20 cellular contexts compared by ENCODE assay signal in genomic region chr1:55466921-55467320, GRCh38.
DNase-seq lines count a peak whose midpoint lies in the region; FAIRE-seq and TF ChIP-seq lines count a peak whose summit lies in the region.
"Had no signal": no experiment of that assay in that cellular context is flagged by ENCODE, and none has a peak within 500 bp of the region (broad histone marks: within the 10 kb centered on the region; RNA-seq: fewer than 3 reads in every experiment).

No MANE protein-coding gene starts in this region.

- H2AFZ ChIP-seq in GM23248: no peak overlapping the region

- H3K4me1 ChIP-seq in GM23248 (ENCODE audit: insufficient read depth): no peaks in the 10 kb centered on the region
- H3K4me1 ChIP-seq in adipocyte (ENCODE audit: control insufficient read depth, insufficient read depth, low read length): peaks cover 53% of the 10 kb centered on the region
- peaks cover 22% of the 10 kb centered on the region for H3K4me1 ChIP-seq in testis

- no peak for FAIRE-seq in frontal cortex (lab: Jason Lieb, UNC)

- H3K4me3 ChIP-seq in GM23248: no peak overlapping the region
- no peak overlapping the region for H3K4me3 ChIP-seq in adipocyte (ENCODE audit: low read length)
- no peak overlapping the region for H3K4me3 ChIP-seq in fibroblast of the aortic adventitia (ENCODE audit: low read depth, low read length)
- H3K4me3 ChIP-seq in testis: no peak overlapping the region

- H3K9me2 ChIP-seq in GM23248 (ENCODE audit: insufficient read depth): no peaks in the 10 kb centered on the region

- in situ Hi-C loops in GM23248 (cut with MboI): no loop called here

- 36 to 40% methylated on average over 2 of the region's 2 CpGs for WGBS in GM23248 (ENCODE audit: low coverage in 1 of 2, low lambda C conversion rate in 2 of 2, missing lambda C conversion rate in 2 of 2), 2 experiments
- WGBS in testis, 2 donors: 97% methylated on average over 2 of the region's 2 CpGs

- intact Hi-C loops in testis (cut with DNase I; ENCODE audit: low total_unique reads): no loop called here

- DNase-seq in GM23248: peak; percentile 44
- DNase-seq in adipocyte (ENCODE audit: low read depth): peak; percentile 61
- peak; percentile 51 for DNase-seq in fibroblast of the aortic adventitia (ENCODE audit: low read depth)
- no peak for DNase-seq in testis
- DNase-seq in HUDEP-2 (lab: John Stamatoyannopoulos, UW; ENCODE audit: unreplicated experiment in 76 of 76): no peak
- DNase-seq in amniotic stem cell (lab: John Stamatoyannopoulos, UW): no peak
- no peak for DNase-seq in frontal cortex (ENCODE audit: low spot score in 2 of 2)
- DNase-seq in DMS79 (lab: John Stamatoyannopoulos, UW): no peak
- DNase-seq: H7, HFFc6, MV-4-11, NCI-H1105 treated with DMSO at 0.1 percent for 48 hours, NCI-H2081, NCI-H2171, NCI-H345, NCI-H524, NCI-H82, Right ventricle myocardium superior, SW 1271 had no signal

- H3K79me2 ChIP-seq in GM23248 (ENCODE audit: insufficient read depth): no peaks in the 10 kb centered on the region

- no peak overlapping the region for H3K4me2 ChIP-seq in GM23248 (ENCODE audit: unreplicated experiment)
- H3K4me2 ChIP-seq: KMS-11 had no signal

- H3K27me3 ChIP-seq in GM23248 (replicated peaks; ENCODE audit: insufficient read depth) (no peaks in the 10 kb centered on the region), adipocyte (replicated peaks; ENCODE audit: control insufficient read depth, insufficient read depth, low read length) (no peaks in the 10 kb centered on the region), testis (no peaks in the 10 kb centered on the region)

- H3K36me3 ChIP-seq in GM23248 (ENCODE audit: low read depth) (no peaks in the 10 kb centered on the region), adipocyte (ENCODE audit: control insufficient read depth, insufficient read depth, low read length, severe bottlenecking) (no peaks in the 10 kb centered on the region), testis (ENCODE audit: low read depth, missing control alignments) (no peaks in the 10 kb centered on the region)

- TF ChIP-seq CTCF in fibroblast of the aortic adventitia (IDR thresholded peaks at IDR 0.05; ENCODE audit: insufficient read depth, low read length) (peak; percentile 23), testis (IDR thresholded peaks at IDR 0.05) (no peak)

- H3K9me3 ChIP-seq in GM23248 (ENCODE audit: low read depth) (no peaks in the 10 kb centered on the region), adipocyte (ENCODE audit: control insufficient read depth, low read length) (no peaks in the 10 kb centered on the region), testis (no peaks in the 10 kb centered on the region)

- H3K27ac ChIP-seq in GM23248 (no peak overlapping the region), testis (peak overlapping the region; percentile 63 to 94)
- H3K27ac ChIP-seq: KMS-11 had no signal

- no peaks in the 10 kb centered on the region for H4K20me1 ChIP-seq in GM23248 (ENCODE audit: insufficient read depth)

- TF ChIP-seq POLR2A in testis (IDR thresholded peaks at IDR 0.05): no peak

- H3F3A ChIP-seq in GM23248 (ENCODE audit: insufficient read depth): 0 out of 2 replicates have a peak, but pooled peaks cover 7% of the 10 kb centered on the region

- H3K9ac ChIP-seq in GM23248: no peak overlapping the region
- H3K9ac ChIP-seq in adipocyte (ENCODE audit: low read length): no peak overlapping the region
- H3K9ac ChIP-seq: KMS-11 had no signal

Comparison
In these comparisons a context has a peak if more than half of its experiments do, and no peak if none do; other contexts are left out.
1. DNase-seq: peak in GM23248 (single experiment), adipocyte (single experiment) and fibroblast of the aortic adventitia (single experiment); none in testis (single experiment), HUDEP-2 (0 of 76), amniotic stem cell (single experiment), frontal cortex (0 of 2) and DMS79 (single experiment).